Comparison of ENCODE assay signal across 20 cellular contexts in genomic region chr7:41688012-41688625, GRCh38. TPM values are rescaled to one million over a fixed set of nuclear protein-coding genes. Genes with fewer than 3 reads are reported as not detected.
"Had no signal": no experiment of that assay in that cellular context is flagged by ENCODE, and none has a peak within 500 bp of the region (broad histone marks: within the 10 kb centered on the region; RNA-seq: fewer than 3 reads in every experiment).

No MANE protein-coding gene starts in this region.

- H3K4me3 Mint-ChIP-seq: activated T-helper 17 cell treated with anti-CD3 and anti-CD28 coated beads, Interleukin-2, amount 50 U/mL, for 72 hours; memory B cell; natural killer cell; type B pancreatic cell had no signal

- H3K27ac Mint-ChIP-seq: activated T-helper 17 cell treated with anti-CD3 and anti-CD28 coated beads, Interleukin-2, amount 50 U/mL, for 72 hours; memory B cell; natural killer cell; progenitor cell of endocrine pancreas; type B pancreatic cell had no signal

- H3K27me3 Mint-ChIP-seq: activated T-helper 17 cell treated with anti-CD3 and anti-CD28 coated beads, Interleukin-2, amount 50 U/mL, for 72 hours; type B pancreatic cell had no signal

- H3K36me3 ChIP-seq: colonic mucosa, left ventricle myocardium inferior had no signal

- H3K9me3 ChIP-seq: colonic mucosa, left ventricle myocardium inferior had no signal

- H3K27me3 ChIP-seq: colonic mucosa had no signal

- FAIRE-seq: endometrium, kidney had no signal

- H3K4me1 ChIP-seq: colonic mucosa had no signal

- H3K36me3 Mint-ChIP-seq: memory B cell, natural killer cell had no signal

- H3K27ac ChIP-seq: colonic mucosa, left ventricle myocardium inferior, skin epidermis had no signal

- DNase-seq: activated CD4-positive, alpha-beta T cell treated with anti-CD3 and anti-CD28 coated beads for 1 hour; activated CD4-positive, alpha-beta T cell treated with anti-CD3 and anti-CD28 coated beads, Interleukin-2, amount 50 U/mL, for 48 hours; activated naive CD4-positive, alpha-beta T cell treated with Interleukin-2 at 50 U/mL for 16 hours; colonic mucosa; hippocampal formation; kidney; left ventricle myocardium inferior; natural killer cell; right cardiac atrium; stimulated activated CD4-positive, alpha-beta T cell treated with anti-CD3 and anti-CD28 coated beads, Interleukin-4, amount 100 ng/mL, for 4 hours; stimulated activated CD8-positive, alpha-beta memory T cell treated with anti-CD3 and anti-CD28 coated beads, Interleukin-4, amount 100 ng/mL, for 48 hours; stimulated activated naive CD8-positive, alpha-beta T cell treated with anti-CD3 and anti-CD28 coated beads, Interleukin-15, Interleukin-2, amounts not matched to agents 100 U/mL and 50 U/mL, for 24 hours; T-helper 9 cell had no signal

- H3K9me3 Mint-ChIP-seq: activated T-helper 17 cell treated with anti-CD3 and anti-CD28 coated beads, Interleukin-2, amount 50 U/mL, for 72 hours; memory B cell; natural killer cell; type B pancreatic cell had no signal

- H3K4me1 Mint-ChIP-seq: activated T-helper 17 cell treated with anti-CD3 and anti-CD28 coated beads, Interleukin-2, amount 50 U/mL, for 72 hours; natural killer cell had no signal

- ATAC-seq: activated T-helper 17 cell treated with anti-CD3 and anti-CD28 coated beads, Interleukin-2, amount 50 U/mL, for 72 hours; esophagus mucosa; natural killer cell; right cardiac atrium; stimulated activated naive CD8-positive, alpha-beta T cell treated with anti-CD3 and anti-CD28 coated beads, Interleukin-15, Interleukin-2, amounts not matched to agents 100 U/mL and 50 U/mL, for 24 hours had no signal

- H3K4me3 ChIP-seq: colonic mucosa, left ventricle myocardium inferior, skin epidermis had no signal

RNA-seq across cellular contexts. Expression of gene INHBA, which starts 14.8 kb away (rescaled TPM):
- total RNA-seq: activated T-helper 17 cell treated with anti-CD3 and anti-CD28 coated beads, Interleukin-2, amount 50 U/mL, for 72 hours had no signal
